Comparison of ENCODE assay signal across 8 cellular contexts in genomic region chr1:165597883-165598675, GRCh38. TPM values are rescaled to one million over a fixed set of nuclear protein-coding genes. Genes with fewer than 3 reads are reported as not detected.
A peak's percentile ranks its signal among the peaks of the same experiment; 100 is the strongest.
DNase-seq lines count a peak whose midpoint lies in the region; ATAC-seq and TF ChIP-seq lines count a peak whose summit lies in the region.

No MANE protein-coding gene starts in this region.

- ATAC-seq in GM18499 (IDR thresholded peaks at IDR 0.05; ENCODE audit: insufficient read depth, unreplicated experiment) = peak; percentile 92
- peak; percentile 97 for ATAC-seq in HG02938 (IDR thresholded peaks at IDR 0.05; ENCODE audit: unreplicated experiment)

- intact Hi-C loops in vagina (cut with DNase I) = no loop called here

- peak; percentile 93 for DNase-seq in NCI-H1694 treated with DMSO at 0.1 percent for 48 hours (lab: John Stamatoyannopoulos, UW)
- peak; percentile 80 for DNase-seq in T-helper 22 cell (ENCODE audit: low read depth)
- DNase-seq in astrocyte of the cerebellum (ENCODE audit: low read depth) = peak; percentile 92
- DNase-seq in hepatic stellate cell (ENCODE audit: low spot score) = peak; percentile 92
- DNase-seq in putamen (ENCODE audit: low spot score) = peak; percentile 95
- DNase-seq in vagina (ENCODE audit: extremely low spot score in 2 of 2) = peak in 1 of 2 donors; percentile 98

- no peaks in the 10 kb centered on the region for H3K9me3 ChIP-seq in vagina

- no peaks in the 10 kb centered on the region for H3K36me3 ChIP-seq in vagina

- H3K4me3 ChIP-seq in astrocyte of the cerebellum (ENCODE audit: low read depth, low read length) = peak overlapping the region; percentile 56
- H3K4me3 ChIP-seq in vagina = peak overlapping the region; percentile 39 to 62

- TF ChIP-seq CTCF in astrocyte of the cerebellum (IDR thresholded peaks at IDR 0.05; ENCODE audit: low read depth, low read length, missing control alignments) (no peak), vagina (IDR thresholded peaks at IDR 0.05) (no peak)

- H3K27ac ChIP-seq in vagina = peak overlapping the region; percentile 86

- no peak for TF ChIP-seq POLR2A in vagina (IDR thresholded peaks at IDR 0.05)

- in situ Hi-C loops in astrocyte of the cerebellum (cut with HindIII; ENCODE audit: low sequenced_read_pairs) = no loop called here

- H3K4me1 ChIP-seq in vagina = peaks cover 11% of the 10 kb centered on the region

- H3K27me3 ChIP-seq in vagina = no peaks in the 10 kb centered on the region

RNA-seq across cellular contexts. Expression of gene MGST3, which starts 33.0 kb away (rescaled TPM):
- 176 TPM for total RNA-seq in vagina

RNA-seq across cellular contexts. Expression of gene LRRC52, which starts 54.3 kb away (rescaled TPM):
- total RNA-seq in vagina = not detected
